In genomic region chr7:125695631-125696030, GRCh38 we compare ENCODE assay signal across 22 cellular contexts.
"Had no signal": no experiment of that assay in that cellular context is flagged by ENCODE, and none has a peak within 500 bp of the region (broad histone marks: within the 10 kb centered on the region; RNA-seq: fewer than 3 reads in every experiment).

No MANE protein-coding gene starts in this region.

- H3K9me3 ChIP-seq: pancreas, psoas muscle, right atrium auricular region, thyroid gland, upper lobe of left lung had no signal

- FAIRE-seq: pancreas had no signal

- H3K4me3 ChIP-seq: heart left ventricle, pancreas, psoas muscle, right atrium auricular region, stomach, thyroid gland, upper lobe of left lung had no signal

- H3K27me3 ChIP-seq: heart left ventricle, pancreas, right atrium auricular region, stomach, thyroid gland, upper lobe of left lung had no signal

- H3K36me3 ChIP-seq: heart left ventricle, pancreas, right atrium auricular region, stomach, thyroid gland, upper lobe of left lung had no signal

- DNase-seq: activated B cell treated with CpG ODN at 0.5 μM for 24 hours; activated CD4-positive, alpha-beta T cell treated with anti-CD3 and anti-CD28 coated beads, Interleukin-2, amount 50 U/mL, for 1 hour; activated CD8-positive, alpha-beta T cell treated with anti-CD3 and anti-CD28 coated beads for 36 hours; activated gamma-delta T cell treated with Interleukin-2 at 50 U/mL for 16 hours; activated naive CD4-positive, alpha-beta T cell treated with anti-CD3 and anti-CD28 coated beads, Interleukin-2, amount 50 U/mL, for 16 hours; activated T-cell treated with anti-CD3 and anti-CD28 coated beads, Interleukin-2, amount 50 U/mL, for 4 hours; amniotic stem cell; caudate nucleus; endodermal cell; foreskin fibroblast; heart left ventricle; naive thymus-derived CD4-positive, alpha-beta T cell; nucleus accumbens; pancreas; psoas muscle; stimulated activated CD4-positive, alpha-beta T cell treated with anti-CD3 and anti-CD28 coated beads, Interleukin-15, amount 100 ng/mL, for 24 hours; stimulated activated CD4-positive, alpha-beta T cell treated with anti-CD3 and anti-CD28 coated beads, Interleukin-2, amount 100 ng/mL, for 24 hours; stimulated activated naive B cell treated with anti-CD40 and anti-IgM and Interleukin-4, amounts not matched to agents 10 μg/mL and 1 μg/mL and 100 μg/mL, for 72 hours; stomach; thyroid gland; upper lobe of left lung had no signal

- H3K27ac ChIP-seq: heart left ventricle, pancreas, psoas muscle, right atrium auricular region, stomach, thyroid gland, upper lobe of left lung had no signal
